Comparison of ENCODE assay signal across 1 cellular context in genomic region chr9:127937383-127938297, GRCh38.
TF ChIP-seq lines count a peak whose summit lies in the region.

TSS of gene DPM2 (minus strand) at chr9:127937854. CDS start at chr9:127937820, 34 bp downstream.

TF ChIP-seq in GM12878, 131 proteins besides CTCF, POLR2A, EP300 and RAD21 (continued from another document):
- no peak for TF ChIP-seq BCL3 (IDR thresholded peaks at IDR 0.05; ENCODE audit: borderline replicate concordance, insufficient read depth, low read depth, low read length, poor library complexity, severe bottlenecking)
- TF ChIP-seq RB1 (IDR thresholded peaks at IDR 0.05; ENCODE audit: borderline replicate concordance), result peak; percentile 61; the same call in 1 of the 2 replicates
- TF ChIP-seq HCFC1 (IDR thresholded peaks at IDR 0.05; ENCODE audit: low read length), result peak; percentile 93
- no peak for TF ChIP-seq ZNF24 (IDR thresholded peaks at IDR 0.05)
- TF ChIP-seq ZZZ3 (IDR thresholded peaks at IDR 0.05; ENCODE audit: control insufficient read depth, insufficient read length, low read depth), result no peak
- TF ChIP-seq CREB1 (IDR thresholded peaks at IDR 0.05; ENCODE audit: low read depth), result peak; percentile 87
- no peak for TF ChIP-seq SUPT20H (IDR thresholded peaks at IDR 0.05; ENCODE audit: borderline replicate concordance, control insufficient read depth, low read depth, low read length)
- TF ChIP-seq EED (IDR thresholded peaks at IDR 0.05; ENCODE audit: low read depth), result no peak
- no peak for TF ChIP-seq TBL1XR1 (IDR thresholded peaks at IDR 0.05; ENCODE audit: low read depth, low read length)
- no peak for TF ChIP-seq CEBPZ (IDR thresholded peaks at IDR 0.05; ENCODE audit: low read depth, low read length)
- no peak for TF ChIP-seq ASH2L (IDR thresholded peaks at IDR 0.05; ENCODE audit: borderline replicate concordance, low read depth)
- TF ChIP-seq SMAD1 (IDR thresholded peaks at IDR 0.05; ENCODE audit: low read depth, partially characterized antibody), result no peak
- no peak for TF ChIP-seq USF2 (IDR thresholded peaks at IDR 0.05; ENCODE audit: borderline replicate concordance, low read depth, low read length)
- TF ChIP-seq ZSCAN29 (IDR thresholded peaks at IDR 0.05), result no peak
- no peak for TF ChIP-seq ESRRA (IDR thresholded peaks at IDR 0.05; ENCODE audit: low read length)
- peak; percentile 85 for TF ChIP-seq NR2C1 (IDR thresholded peaks at IDR 0.05)
- peak; percentile 71; the same call in 1 of the 2 replicates for TF ChIP-seq ZBED1 (IDR thresholded peaks at IDR 0.05; ENCODE audit: borderline replicate concordance)
- peak; percentile 53 for TF ChIP-seq YY1 (IDR thresholded peaks at IDR 0.05; ENCODE audit: low read depth, low read length)
- no peak for TF ChIP-seq HDAC2 (IDR thresholded peaks at IDR 0.05)
- no peak for TF ChIP-seq WRNIP1 (IDR thresholded peaks at IDR 0.05; ENCODE audit: borderline replicate concordance, low read depth, low read length)
- no peak for TF ChIP-seq ZBTB4 (CRISPR knock-in tag; IDR thresholded peaks at IDR 0.05)
- no peak for TF ChIP-seq NFIC (IDR thresholded peaks at IDR 0.05; ENCODE audit: low read depth, low read length)
- TF ChIP-seq IRF4 (IDR thresholded peaks at IDR 0.05; ENCODE audit: low read depth, low read length), result 0 out of 2 replicates have a peak, but pooled peaks have one; percentile 10
- no peak for TF ChIP-seq NRF1 (conservative IDR thresholded peaks at IDR 0.05; ENCODE audit: low read depth, low read length)
- TF ChIP-seq SMARCA5 (IDR thresholded peaks at IDR 0.05), result no peak; the same call in 1 of the 2 replicates
- peak; percentile 43 to 65 for TF ChIP-seq BHLHE40 (IDR thresholded peaks at IDR 0.05; ENCODE audit: borderline replicate concordance in 1 of 2, low read depth in 2 of 2, low read length in 1 of 2)
- TF ChIP-seq PKNOX1 (IDR thresholded peaks at IDR 0.05), result peak; percentile 76
- no peak for TF ChIP-seq REST (IDR thresholded peaks at IDR 0.05; ENCODE audit: low read depth, low read length)
- no peak for TF ChIP-seq HDAC6 (IDR thresholded peaks at IDR 0.05; ENCODE audit: unreplicated experiment)
- TF ChIP-seq ZNF592 (IDR thresholded peaks at IDR 0.05), result no peak
- no peak for TF ChIP-seq FOXM1 (IDR thresholded peaks at IDR 0.05; ENCODE audit: low read depth, low read length)
- TF ChIP-seq CHD1 (IDR thresholded peaks at IDR 0.05; ENCODE audit: low read depth, low read length), result no peak
- TF ChIP-seq EZH2 (IDR thresholded peaks at IDR 0.05; ENCODE audit: borderline replicate concordance, control insufficient read depth, low read depth, low read length), result no peak
- TF ChIP-seq KDM1A (IDR thresholded peaks at IDR 0.05; ENCODE audit: borderline replicate concordance), result no peak
- peak; percentile 60; the same call in 1 of the 2 replicates for TF ChIP-seq GATAD2B (conservative IDR thresholded peaks at IDR 0.05; ENCODE audit: low read depth)
- no peak for TF ChIP-seq IRF5 (IDR thresholded peaks at IDR 0.05; ENCODE audit: borderline replicate concordance)
- peak; percentile 25; the same call in 1 of the 2 replicates for TF ChIP-seq BACH1 (IDR thresholded peaks at IDR 0.05; ENCODE audit: borderline replicate concordance)
